ENCODE assay signal across 8 cellular contexts in the genomic region with DNA sequence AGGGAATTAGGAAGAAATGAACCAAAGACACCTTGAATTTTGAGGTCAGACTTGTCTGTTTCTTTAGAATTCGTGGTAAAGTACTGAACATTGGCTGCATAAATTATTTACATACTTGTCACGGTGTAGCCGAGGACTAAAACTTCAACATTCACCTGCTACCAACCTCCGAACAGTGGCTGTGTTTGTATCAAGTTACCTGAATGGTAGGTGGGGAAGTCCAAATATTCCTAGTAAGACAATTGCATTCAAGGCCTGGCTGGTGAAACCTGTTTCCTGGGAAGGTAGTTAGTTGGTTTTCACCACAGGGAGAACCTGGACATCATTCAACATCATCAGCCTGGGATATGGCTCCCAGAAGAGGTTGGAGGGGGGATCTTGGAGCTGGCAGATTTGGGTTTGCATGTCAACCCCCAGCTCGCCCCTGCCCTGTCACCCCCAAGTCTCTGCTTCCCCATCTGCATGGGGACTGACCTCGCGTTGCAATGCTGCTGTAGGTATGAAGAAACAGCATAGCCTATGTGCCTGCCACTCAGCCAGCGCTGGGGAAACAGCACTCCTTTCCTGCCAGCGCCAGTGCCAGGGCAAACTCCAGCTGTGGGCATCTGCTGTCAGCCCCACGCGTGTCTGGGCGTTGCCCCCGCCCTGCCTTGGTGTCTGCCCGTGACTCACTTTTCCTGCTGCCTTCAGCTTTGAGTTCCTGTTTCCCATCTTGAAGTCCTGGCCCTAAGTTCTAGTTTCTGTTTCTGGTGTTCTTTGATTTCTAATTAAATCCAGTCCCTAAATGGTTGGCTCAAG. TPM values are rescaled to one million over a fixed set of nuclear protein-coding genes. Genes with fewer than 3 reads are reported as not detected.
DNase-seq lines count a peak whose midpoint lies in the region; ATAC-seq and TF ChIP-seq lines count a peak whose summit lies in the region.

No MANE protein-coding gene starts in this region.

- TF ChIP-seq POLR2A in body of pancreas (IDR thresholded peaks at IDR 0.05): no peak

- H3K27me3 ChIP-seq in ACC112 (ENCODE audit: insufficient read depth, low read length): no peaks in the 10 kb centered on the region
- H3K27me3 ChIP-seq in body of pancreas: no peaks in the 10 kb centered on the region
- no peaks in the 10 kb centered on the region for H3K27me3 ChIP-seq in lung (ENCODE audit: control insufficient read depth, insufficient read depth)
- no peaks in the 10 kb centered on the region for H3K27me3 ChIP-seq in aorta (ENCODE audit: control insufficient read depth in 1 of 2, insufficient read depth in 2 of 2, low read length in 1 of 2)
- no peaks in the 10 kb centered on the region for H3K27me3 ChIP-seq in endodermal cell (ENCODE audit: control insufficient read depth, insufficient read depth, low read length, poor library complexity, severe bottlenecking)

- no peak overlapping the region for H3K9ac ChIP-seq in endodermal cell (ENCODE audit: extremely low read depth, low read length, poor library complexity, severe bottlenecking)

- TF ChIP-seq CTCF in body of pancreas (IDR thresholded peaks at IDR 0.05) (no peak), lung (IDR thresholded peaks at IDR 0.05; ENCODE audit: control extremely low read depth, extremely low read depth) (no peak), endodermal cell (conservative IDR thresholded peaks at IDR 0.05) (no peak)

- DNase-seq in NOMO-1 treated with dmso at 0.1 percent for 144 hours (lab: John Stamatoyannopoulos, UW; ENCODE audit: unreplicated experiment) (peak; percentile 79), body of pancreas (peak in 3 of 4 donors; percentile 24 to 73 (median 24)), lung (ENCODE audit: low spot score) (peak; percentile 58), aorta (peak in 1 of 2 donors; percentile 87), endodermal cell (no peak)
- no peak for DNase-seq in stimulated activated naive CD4-positive, alpha-beta T cell treated with Interleukin-2 at 50 U/mL for 16 hours (lab: John Stamatoyannopoulos, UW)

- peak overlapping the region; percentile 99 for H2AFZ ChIP-seq in ACC112 (ENCODE audit: low read length, unreplicated experiment)

- intact Hi-C loops in body of pancreas (cut with DNase I) (no loop called here), aorta (cut with DNase I) (no loop called here)

- WGBS in body of pancreas, 2 donors: 64 to 78% methylated on average over 10 to 14 of the region's 14 CpGs
- WGBS in lung, 2 donors: 35 to 56% methylated on average over 14 of the region's 14 CpGs
- 76 to 85% methylated on average over 13 to 14 of the region's 14 CpGs for WGBS in aorta, 2 donors
- WGBS in endodermal cell (ENCODE audit: insufficient coverage in 1 of 2, insufficient read length in 1 of 2), 2 experiments: 91 to 95% methylated on average over 10 to 14 of the region's 14 CpGs

- H3K36me3 ChIP-seq in ACC112 (ENCODE audit: insufficient read depth, low read length) (no peaks in the 10 kb centered on the region), body of pancreas (replicated peaks in 1 of 2; ENCODE audit: insufficient read depth in 1 of 2, low read depth in 2 of 2) (no peaks in the 10 kb centered on the region), lung (ENCODE audit: control insufficient read depth in 2 of 2, insufficient read depth in 2 of 2, low read length in 2 of 2) (no peaks in the 10 kb centered on the region), aorta (ENCODE audit: control insufficient read depth in 1 of 2, insufficient read depth in 2 of 2, low read length in 1 of 2) (no peaks in the 10 kb centered on the region), endodermal cell (ENCODE audit: control insufficient read depth, insufficient read depth, low read length) (no peaks in the 10 kb centered on the region)

- no peaks in the 10 kb centered on the region for H3K36me3 Mint-ChIP-seq in endodermal cell (ENCODE audit: low read depth)

- no peak overlapping the region for H3K4me3 Mint-ChIP-seq in endodermal cell

- H3K27ac ChIP-seq in ACC112 (ENCODE audit: low read depth, low read length): peak overlapping the region; percentile 79
- H3K27ac ChIP-seq in body of pancreas: peak overlapping the region in 1 of 4 donors; percentile 33
- peak overlapping the region in 1 of 2 donors; percentile 17 for H3K27ac ChIP-seq in lung (ENCODE audit: low read depth in 1 of 2, low read length in 1 of 2)
- no peak overlapping the region for H3K27ac ChIP-seq in aorta (ENCODE audit: low read depth in 1 of 2, low read length in 2 of 2)
- H3K27ac ChIP-seq in endodermal cell (ENCODE audit: low read depth, low read length): no peak overlapping the region

- H3K4me1 Mint-ChIP-seq in endodermal cell: peaks cover 8% of the 10 kb centered on the region

- H3K79me2 ChIP-seq in ACC112 (ENCODE audit: control insufficient read depth, insufficient read depth, low read length, unreplicated experiment): no peaks in the 10 kb centered on the region

- H3K4me1 ChIP-seq in ACC112 (ENCODE audit: control insufficient read depth, insufficient read depth, low read length, unreplicated experiment): peaks cover 7% of the 10 kb centered on the region
- no peaks in the 10 kb centered on the region for H3K4me1 ChIP-seq in body of pancreas
- peaks cover 0 to 5% of the 10 kb centered on the region in 2 donors for H3K4me1 ChIP-seq in lung (ENCODE audit: control insufficient read depth in 2 of 2, insufficient read depth in 2 of 2, low read length in 2 of 2)
- H3K4me1 ChIP-seq in aorta (ENCODE audit: control insufficient read depth in 1 of 2, insufficient read depth in 2 of 2, low read length in 2 of 2): no peaks in the 10 kb centered on the region
- H3K4me1 ChIP-seq in endodermal cell (ENCODE audit: control insufficient read depth, insufficient read depth, low read length): no peaks in the 10 kb centered on the region

- peak; percentile 44 for ATAC-seq in GM19351 (IDR thresholded peaks at IDR 0.05; ENCODE audit: unreplicated experiment)
- ATAC-seq in body of pancreas: peak; percentile 18
- peak; percentile 61 for ATAC-seq in lung (ENCODE audit: insufficient read depth, low FRiP score)
- ATAC-seq in aorta (ENCODE audit: low FRiP score): peak; percentile 33

- no peak overlapping the region for H3K27ac Mint-ChIP-seq in endodermal cell

- peak overlapping the region; percentile 61 for H3K4me3 ChIP-seq in ACC112 (ENCODE audit: low read depth, low read length)
- no peak overlapping the region for H3K4me3 ChIP-seq in body of pancreas
- H3K4me3 ChIP-seq in lung: no peak overlapping the region
- no peak overlapping the region for H3K4me3 ChIP-seq in aorta (ENCODE audit: low read length in 2 of 2)
- H3K4me3 ChIP-seq in endodermal cell (ENCODE audit: low read length): no peak overlapping the region

- no peaks in the 10 kb centered on the region for H3K9me3 ChIP-seq in body of pancreas
- no peaks in the 10 kb centered on the region for H3K9me3 ChIP-seq in lung (ENCODE audit: control insufficient read depth in 2 of 2, insufficient read depth in 1 of 2, low read length in 1 of 2)
- no peaks in the 10 kb centered on the region for H3K9me3 ChIP-seq in aorta (ENCODE audit: control insufficient read depth, low read length)
- no peaks in the 10 kb centered on the region for H3K9me3 ChIP-seq in endodermal cell (ENCODE audit: control insufficient read depth, low read length)

- no peaks in the 10 kb centered on the region for H3K9me3 Mint-ChIP-seq in endodermal cell

- peaks cover 4% of the 10 kb centered on the region for H3K27me3 Mint-ChIP-seq in endodermal cell (ENCODE audit: insufficient read depth)

RNA-seq across cellular contexts. Expression of a gene that starts 12.7 kb away (rescaled TPM):
- total RNA-seq in body of pancreas (10 to 100 TPM; 41.0 to 61.6 TPM), lung (100 to 1,000 TPM; 108 to 133 TPM), aorta (10 to 100 TPM; 73.2 to 82.4 TPM), endodermal cell (10 to 100 TPM; 94.1 to 94.3 TPM)
- polyA plus RNA-seq in lung (10 to 100 TPM; 24.7 to 26.1 TPM), aorta (10 to 100 TPM in 1 of 2 donors, 1 to 10 TPM in 1; 8.1 to 12.3 TPM)
- 32.2 TPM for polyA plus RNA-seq in endodermal cell (2013, experiment 1 of 2)
- 27.5 TPM for polyA plus RNA-seq in endodermal cell (2013, experiment 2 of 2)

RNA-seq across cellular contexts. Expression of a gene that starts 44.0 kb away (rescaled TPM):
- total RNA-seq in body of pancreas (10 to 100 TPM in 1 of 2 donors, 1 to 10 TPM in 1; 8.3 to 20.4 TPM), lung (10 to 100 TPM; 36.5 to 43.6 TPM), aorta (10 to 100 TPM; 29.2 to 46.9 TPM), endodermal cell (10 to 100 TPM; 67.2 to 70.9 TPM)
- polyA plus RNA-seq in lung (10 to 100 TPM; 17.6 to 41.7 TPM), aorta (10 to 100 TPM; 21.6 to 24.7 TPM)
- 47.9 TPM for polyA plus RNA-seq in endodermal cell (2013, experiment 1 of 2)
- 55.6 TPM for polyA plus RNA-seq in endodermal cell (2013, experiment 2 of 2)

Comparison
In these comparisons a context has a peak if more than half of its experiments do, and no peak if none do; other contexts are left out.
1. DNase-seq: peak in NOMO-1 treated with dmso at 0.1 percent for 144 hours (single experiment), body of pancreas (3 of 4) and lung (single experiment); none in endodermal cell (single experiment) and stimulated activated naive CD4-positive, alpha-beta T cell treated with Interleukin-2 at 50 U/mL for 16 hours (single experiment).
2. Peak in every context shown above with its lines, with median percentiles within 50 percentile points of each other: ATAC-seq.